In genomic region chr12:70660620-70661219, GRCh38 we compare ENCODE assay signal across 10 cellular contexts. TPM values are rescaled to one million over a fixed set of nuclear protein-coding genes. Genes with fewer than 3 reads are reported as not detected.
DNase-seq lines count a peak whose midpoint lies in the region; ATAC-seq and TF ChIP-seq lines count a peak whose summit lies in the region.
"Had no signal": no experiment of that assay in that cellular context is flagged by ENCODE, and none has a peak within 500 bp of the region (broad histone marks: within the 10 kb centered on the region; RNA-seq: fewer than 3 reads in every experiment).

No MANE protein-coding gene starts in this region.

- H3K27me3 ChIP-seq in gastrocnemius medialis: no peaks in the 10 kb centered on the region
- no peaks in the 10 kb centered on the region for H3K27me3 ChIP-seq in Peyer's patch

- ATAC-seq in gastrocnemius medialis: peak; percentile 69 to 80

- H3K9me3 ChIP-seq in gastrocnemius medialis (no peaks in the 10 kb centered on the region), Peyer's patch (no peaks in the 10 kb centered on the region)

- no peak for TF ChIP-seq CTCF in fibroblast of mammary gland (conservative IDR thresholded peaks at IDR 0.05; ENCODE audit: control insufficient read depth, insufficient read depth, low read depth, low read length)
- TF ChIP-seq CTCF in gastrocnemius medialis (IDR thresholded peaks at IDR 0.05 in 4 of 5, conservative IDR thresholded peaks at IDR 0.05 in 1 of 5): no peak
- no peak for TF ChIP-seq CTCF in Peyer's patch (IDR thresholded peaks at IDR 0.05)

- H3K27ac ChIP-seq in gastrocnemius medialis: peak overlapping the region in 3 of 4 donors; percentile 35 to 51 (median 37)
- H3K27ac ChIP-seq in Peyer's patch: no peak overlapping the region
- H3K27ac ChIP-seq: coronary artery had no signal

- TF ChIP-seq POLR2A in gastrocnemius medialis (IDR thresholded peaks at IDR 0.05): peak in 1 of 2 donors; percentile 18
- TF ChIP-seq POLR2A in Peyer's patch (IDR thresholded peaks at IDR 0.05): no peak

- in situ Hi-C loops in gastrocnemius medialis (cut with MboI; ENCODE audit: low sequenced_read_pairs in 4 of 4): no loop called here

- H3K36me3 ChIP-seq in gastrocnemius medialis (no peaks in the 10 kb centered on the region), Peyer's patch (no peaks in the 10 kb centered on the region)

- H3K4me3 ChIP-seq in fibroblast of mammary gland (ENCODE audit: control insufficient read depth, low read depth, low read length) (no peak overlapping the region), gastrocnemius medialis (no peak overlapping the region), Peyer's patch (no peak overlapping the region)
- H3K4me3 ChIP-seq: coronary artery had no signal

- intact Hi-C loops in gastrocnemius medialis (cut with DNase I; ENCODE audit: low total_unique reads): loop anchor here (2.0 kb wide), 1 partner anchor 14 kb away; no protein-coding TSS in a partner anchor

- no peaks in the 10 kb centered on the region for H3K4me1 ChIP-seq in gastrocnemius medialis
- H3K4me1 ChIP-seq in Peyer's patch: no peaks in the 10 kb centered on the region

- DNase-seq in HCEC 1CT: peak; percentile 89
- peak; percentile 33 for DNase-seq in RPMI8226
- DNase-seq in fibroblast of mammary gland (ENCODE audit: low read depth): peak; percentile 68
- DNase-seq in gastrocnemius medialis: peak in 1 of 2 donors; percentile 14
- DNase-seq in Peyer's patch: no peak
- no peak for DNase-seq in NCI-H128 (lab: John Stamatoyannopoulos, UW; ENCODE audit: unreplicated experiment)
- DNase-seq in superior temporal gyrus (ENCODE audit: extremely low spot score): no peak
- DNase-seq: naive B cell, NCI-H2081 treated with DMSO at 0.1 percent for 48 hours had no signal

RNA-seq across cellular contexts. Expression of gene PTPRB, which starts 23.5 kb away (rescaled TPM):
- 10 to 100 TPM; 11.7 to 22.7 (median 15.9) TPM for total RNA-seq in gastrocnemius medialis
- total RNA-seq in Peyer's patch: 10 to 100 TPM; 10.5 to 38.8 (median 30.5) TPM

Comparison
In these comparisons a context has a peak if more than half of its experiments do, and no peak if none do; other contexts are left out.
1. DNase-seq: peak in HCEC 1CT (single experiment), RPMI8226 (single experiment) and fibroblast of mammary gland (single experiment); none in Peyer's patch (0 of 3), NCI-H128 (single experiment) and superior temporal gyrus (single experiment).
2. H3K27ac ChIP-seq: peak in gastrocnemius medialis (3 of 4); none in Peyer's patch (0 of 4).